In genomic region chr5:112684737-112685136, GRCh38 we compare ENCODE assay signal across 11 cellular contexts. TPM values are rescaled to one million over a fixed set of nuclear protein-coding genes. Genes with fewer than 3 reads are reported as not detected.
DNase-seq lines count a peak whose midpoint lies in the region; ATAC-seq and TF ChIP-seq lines count a peak whose summit lies in the region.
"Had no signal": no experiment of that assay in that cellular context is flagged by ENCODE, and none has a peak within 500 bp of the region (broad histone marks: within the 10 kb centered on the region; RNA-seq: fewer than 3 reads in every experiment).

No MANE protein-coding gene starts in this region.

- intact Hi-C loops in Right ventricle myocardium inferior (cut with DNase I) (no loop called here), cardiac septum (cut with DNase I) (loop anchor here (10.0 kb wide), 1 partner anchor 130 kb away; no protein-coding TSS in a partner anchor), lower lobe of right lung (cut with DNase I) (no loop called here)

- H3K27ac Mint-ChIP-seq in naive thymus-derived CD8-positive, alpha-beta T cell: no peak overlapping the region
- H3K27ac Mint-ChIP-seq: activated CD4-positive, alpha-beta T cell treated with anti-CD3 and anti-CD28 coated beads, Interleukin-2, amount 10 ng/mL, durations not matched to agents 7 days and 5 days; activated naive CD8-positive, alpha-beta T cell treated with anti-CD3 and anti-CD28 coated beads, Interleukin-2, amount 10 ng/mL, durations not matched to agents 7 days and 5 days had no signal

- peaks cover 0 to 7% (median 0%) of the 10 kb centered on the region in 9 donors for H3K9me3 Mint-ChIP-seq in naive thymus-derived CD8-positive, alpha-beta T cell
- H3K9me3 Mint-ChIP-seq: activated CD4-positive, alpha-beta T cell treated with anti-CD3 and anti-CD28 coated beads, Interleukin-2, amount 10 ng/mL, durations not matched to agents 7 days and 5 days; activated naive CD8-positive, alpha-beta T cell treated with anti-CD3 and anti-CD28 coated beads, Interleukin-2, amount 10 ng/mL, durations not matched to agents 7 days and 5 days had no signal

- no peaks in the 10 kb centered on the region for H3K27me3 ChIP-seq in lower lobe of right lung (ENCODE audit: low read depth)

- peaks cover 3 to 28% (median 18%) of the 10 kb centered on the region in 5 donors for H3K27me3 Mint-ChIP-seq in naive thymus-derived CD8-positive, alpha-beta T cell

- peaks cover 0 to 5% (median 0%) of the 10 kb centered on the region in 4 donors for H3K4me1 Mint-ChIP-seq in naive thymus-derived CD8-positive, alpha-beta T cell
- H3K4me1 Mint-ChIP-seq: activated CD4-positive, alpha-beta T cell treated with anti-CD3 and anti-CD28 coated beads, Interleukin-2, amount 10 ng/mL, durations not matched to agents 7 days and 5 days; activated naive CD8-positive, alpha-beta T cell treated with anti-CD3 and anti-CD28 coated beads, Interleukin-2, amount 10 ng/mL, durations not matched to agents 7 days and 5 days had no signal

- H3K4me1 ChIP-seq in lower lobe of right lung: peaks cover 5% of the 10 kb centered on the region

- POLR2A ChIA-PET in naive thymus-derived CD8-positive, alpha-beta T cell (lab: Charles Lee): no interaction called here

- H3K4me3 ChIP-seq in lower lobe of right lung: no peak overlapping the region
- H3K4me3 ChIP-seq: stomach had no signal

- ATAC-seq in Right ventricle myocardium inferior (peak; percentile 88), lower lobe of right lung (peak; percentile 47 to 56), GM19023 (IDR thresholded peaks at IDR 0.05; ENCODE audit: unreplicated experiment) (no peak)
- ATAC-seq in naive thymus-derived CD8-positive, alpha-beta T cell: no peak

- peak overlapping the region; percentile 55 for H3K27ac ChIP-seq in caudate nucleus (ENCODE audit: low read depth, low read length)
- peak overlapping the region; percentile 48 for H3K27ac ChIP-seq in lower lobe of right lung

- H3K36me3 ChIP-seq in lower lobe of right lung: no peaks in the 10 kb centered on the region
- H3K36me3 ChIP-seq: stomach had no signal

- no peaks in the 10 kb centered on the region for H3K9me3 ChIP-seq in lower lobe of right lung
- H3K9me3 ChIP-seq: stomach had no signal

- DNase-seq in Right ventricle myocardium inferior (ENCODE audit: missing footprints) (peak; percentile 46), cardiac septum (ENCODE audit: low spot score) (no peak), caudate nucleus (lab: John Stamatoyannopoulos, UW) (peak in 26 of 61 donors; percentile 6 to 77 (median 22)), lower lobe of right lung (no peak), T-helper 1 cell (no peak)
- no peak for DNase-seq in effector CD8-positive, alpha-beta T cell (lab: John Stamatoyannopoulos, UW)
- no peak for DNase-seq in naive thymus-derived CD8-positive, alpha-beta T cell
- DNase-seq: activated CD4-positive, alpha-beta T cell treated with anti-CD3 and anti-CD28 coated beads, Interleukin-2, amount 10 ng/mL, durations not matched to agents 7 days and 5 days; activated naive CD8-positive, alpha-beta T cell treated with anti-CD3 and anti-CD28 coated beads, Interleukin-2, amount 10 ng/mL, durations not matched to agents 7 days and 5 days; stomach had no signal

- TF ChIP-seq CTCF in lower lobe of right lung (IDR thresholded peaks at IDR 0.05): no peak

- peaks cover 0 to 8% (median 0%) of the 10 kb centered on the region in 3 donors for H3K36me3 Mint-ChIP-seq in naive thymus-derived CD8-positive, alpha-beta T cell
- H3K36me3 Mint-ChIP-seq: activated naive CD8-positive, alpha-beta T cell treated with anti-CD3 and anti-CD28 coated beads, Interleukin-2, amount 10 ng/mL, durations not matched to agents 7 days and 5 days had no signal

- no peak overlapping the region for H3K4me3 Mint-ChIP-seq in naive thymus-derived CD8-positive, alpha-beta T cell
- H3K4me3 Mint-ChIP-seq: activated CD4-positive, alpha-beta T cell treated with anti-CD3 and anti-CD28 coated beads, Interleukin-2, amount 10 ng/mL, durations not matched to agents 7 days and 5 days; activated naive CD8-positive, alpha-beta T cell treated with anti-CD3 and anti-CD28 coated beads, Interleukin-2, amount 10 ng/mL, durations not matched to agents 7 days and 5 days had no signal

RNA-seq across cellular contexts. Expression of gene APC, which starts 52.9 kb away (rescaled TPM):
- total RNA-seq in Right ventricle myocardium inferior: 35.6 TPM
- total RNA-seq in cardiac septum: 39.5 TPM
- 47.7 TPM for total RNA-seq in lower lobe of right lung
- total RNA-seq in naive thymus-derived CD8-positive, alpha-beta T cell: 10 to 100 TPM; 44.4 to 47.9 TPM
- polyA plus RNA-seq in naive thymus-derived CD8-positive, alpha-beta T cell: 10 to 100 TPM; 16.6 to 23.7 (median 16.6) TPM

Comparison
In these comparisons a context has a peak if more than half of its experiments do, and no peak if none do; other contexts are left out.
1. ATAC-seq: peak in Right ventricle myocardium inferior (single experiment) and lower lobe of right lung (2 of 2); none in GM19023 (single experiment) and naive thymus-derived CD8-positive, alpha-beta T cell (0 of 2).